Comparison of ENCODE assay signal across 8 cellular contexts in the genomic region with DNA sequence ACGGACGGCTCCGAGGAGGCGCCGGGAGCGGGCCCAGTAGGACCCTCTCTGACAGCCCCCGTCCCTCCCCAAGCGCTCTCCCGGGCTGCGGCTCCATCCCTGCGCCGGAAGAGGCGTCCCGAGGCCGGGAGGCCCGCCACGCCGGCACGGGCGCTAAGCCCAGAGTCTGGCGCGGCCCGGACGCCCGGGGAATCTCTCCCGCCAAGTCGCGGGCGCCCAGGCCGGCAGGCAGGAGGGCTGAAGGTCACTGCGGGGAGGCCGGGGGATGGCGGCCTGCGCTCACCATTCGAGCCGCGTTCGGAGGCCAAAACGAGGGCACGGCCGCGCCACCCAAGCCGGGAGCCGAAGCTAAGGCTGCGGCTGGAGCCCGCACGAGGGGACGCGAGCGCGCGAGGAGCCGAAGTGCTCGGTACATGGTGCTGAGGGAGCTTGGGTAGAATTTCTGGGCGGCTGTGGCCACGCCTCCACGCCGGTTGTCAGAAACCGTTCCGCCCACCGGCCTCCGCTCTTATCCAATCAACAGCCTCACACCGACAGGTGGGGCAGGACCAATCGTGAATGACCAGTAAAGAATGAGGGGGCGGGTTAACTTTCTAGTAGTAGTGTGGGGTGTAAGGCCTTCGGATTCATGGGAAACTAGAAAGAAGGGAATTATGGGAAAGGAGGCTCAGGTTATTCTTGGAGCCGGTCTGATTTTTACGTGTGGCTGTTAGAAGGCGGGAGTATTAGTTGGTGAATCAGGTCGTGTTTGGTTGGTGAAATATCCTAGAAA. TPM values are rescaled to one million over a fixed set of nuclear protein-coding genes. Genes with fewer than 3 reads are reported as not detected.
DNase-seq lines count a peak whose midpoint lies in the region; ATAC-seq, FAIRE-seq and TF ChIP-seq lines count a peak whose summit lies in the region.

A gene (minus strand): TSS at position 448 of the 772 bp plus-strand sequence. CDS start 33 bp downstream, at position 415.

- no peaks in the 10 kb centered on the region for H4K20me1 ChIP-seq in OCI-LY7 (ENCODE audit: insufficient read depth, low read length)

- intact Hi-C loops in OCI-LY7 (cut with micrococcal nuclease; ENCODE audit: unreplicated experiment) = loop anchor here (1.0 to 10.0 kb wide), 2 partner anchors 329 to 1265 kb away; a partner anchor contains a TSS

- no peaks in the 10 kb centered on the region for H3K9me3 ChIP-seq in OCI-LY7 (ENCODE audit: low read length)

- BruUV-seq in OCI-LY7 (replicated peaks; lab: Mats Ljungman, UMichigan) = no TSS peak

- peak within 1 kb of the TSS; percentile 89 for H2AFZ ChIP-seq in OCI-LY7 (ENCODE audit: low read length)

- peak; percentile 96 for FAIRE-seq in D721Med (lab: Jason Lieb, UNC)

- ATAC-seq in GM21526 (IDR thresholded peaks at IDR 0.05; ENCODE audit: low FRiP score, unreplicated experiment) = peak; percentile 96

- peak within 1 kb of the TSS; percentile 80 for H3K4me2 ChIP-seq in OCI-LY7 (ENCODE audit: low read length)

- POLR2A ChIA-PET in OCI-LY7 (lab: Charles Lee) = interaction anchor here (0.6 to 1.4 kb wide), 11 partner anchors 8 to 616 kb away, joined by 3 to 9 read pairs (median 3); a partner anchor contains a TSS

- H3K4me1 ChIP-seq in OCI-LY7 (ENCODE audit: insufficient read depth, low read length, poor library complexity, severe bottlenecking) = peaks cover 22% of the 10 kb centered on the region

- peaks cover 13% of the 10 kb centered on the region; the same call in 1 of the 2 replicates for H3K79me2 ChIP-seq in OCI-LY7 (ENCODE audit: insufficient read depth, low read depth, low read length)

- H3K36me3 ChIP-seq in OCI-LY7 (ENCODE audit: insufficient read depth, low read length) = peaks cover 24% of the 10 kb centered on the region

- CTCF ChIA-PET in OCI-LY7 (lab: Charles Lee; ENCODE audit: unreplicated experiment) = no interaction called here

- H3K9me2 ChIP-seq in OCI-LY7 (ENCODE audit: insufficient read depth, low read length) = no peaks in the 10 kb centered on the region

- H3K4me3 ChIP-seq in OCI-LY7 (ENCODE audit: low read depth, low read length, poor library complexity, severe bottlenecking) = peak within 1 kb of the TSS; percentile 88

- H3K27ac ChIP-seq in OCI-LY7 (ENCODE audit: low read depth, low read length, poor library complexity, severe bottlenecking) = peak within 1 kb of the TSS; percentile 45

- DNase-seq in D721Med (ENCODE audit: insufficient read length, low spot score) = peak; percentile 26
- peak; percentile 71 for DNase-seq in HuH-7.5 (ENCODE audit: low spot score)
- peak; percentile 96 for DNase-seq in OCI-LY7 (ENCODE audit: low spot score)
- DNase-seq in activated T-cell treated with anti-CD3 and anti-CD28 coated beads for 1 hour (ENCODE audit: low read depth) = peak; percentile 87
- DNase-seq in epidermal melanocyte (ENCODE audit: insufficient read length, low spot score) = peak; percentile 82
- peak; percentile 97 for DNase-seq in middle frontal gyrus (ENCODE audit: extremely low spot score, low spot score)
- peak; percentile 78 to 86 for DNase-seq in stimulated activated CD8-positive, alpha-beta memory T cell treated with anti-CD3 and anti-CD28 coated beads, Interleukin-2, amount 100 ng/mL, for 48 hours (ENCODE audit: low read depth in 2 of 2)

- TF ChIP-seq CTCF in D721Med (IDR thresholded peaks at IDR 0.05; ENCODE audit: insufficient read depth, missing control alignments) (no peak), OCI-LY7 (conservative IDR thresholded peaks at IDR 0.05; ENCODE audit: low read length) (no peak)

RNA-seq across cellular contexts. Expression of the gene that starts here (rescaled TPM):
- 44.0 and 45.5 TPM in 2 replicates for total RNA-seq in OCI-LY7 (2014; rRNA removed; shearing (Covaris generic))
- total RNA-seq in OCI-LY7 (2022) = 72.1 and 74.6 TPM in 2 replicates

Comparison
In these comparisons a context has a peak if more than half of its experiments do, and no peak if none do; other contexts are left out.
1. Peak in every context shown above with its lines: DNase-seq, ATAC-seq, H3K4me3 ChIP-seq and H3K27ac ChIP-seq.
2. DNase-seq: peak in every context shown above with its lines; median percentile 97 in middle frontal gyrus; 96 in OCI-LY7; 87 in activated T-cell treated with anti-CD3 and anti-CD28 coated beads for 1 hour; 82 in epidermal melanocyte; 82 in stimulated activated CD8-positive, alpha-beta memory T cell treated with anti-CD3 and anti-CD28 coated beads, Interleukin-2, amount 100 ng/mL, for 48 hours; 71 in HuH-7.5; 26 in D721Med.